Comparison of ENCODE assay signal across 15 cellular contexts in the genomic region with DNA sequence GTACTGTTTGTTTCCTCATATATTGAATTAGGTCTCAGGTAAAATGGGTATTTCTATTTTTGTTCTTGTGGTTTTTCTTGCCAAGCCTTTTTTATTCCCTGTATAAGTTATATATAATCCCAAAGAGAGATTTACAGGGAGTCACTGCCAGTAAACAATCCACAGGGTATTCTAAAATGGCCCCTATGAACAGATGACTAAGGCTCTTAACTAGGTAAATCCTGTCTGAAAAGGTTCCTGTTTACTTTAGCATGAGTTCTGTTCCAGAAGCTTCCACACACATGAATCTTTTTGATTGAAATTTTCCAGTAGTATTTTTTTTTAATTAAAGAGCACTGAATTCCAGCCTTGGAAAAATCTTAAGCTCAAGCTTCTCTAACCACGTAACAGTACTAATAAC.
DNase-seq lines count a peak whose midpoint lies in the region; ATAC-seq, FAIRE-seq and TF ChIP-seq lines count a peak whose summit lies in the region.
"Had no signal": no experiment of that assay in that cellular context is flagged by ENCODE, and none has a peak within 500 bp of the region (broad histone marks: within the 10 kb centered on the region; RNA-seq: fewer than 3 reads in every experiment).

No MANE protein-coding gene starts in this region.

- H3K27ac ChIP-seq in endothelial cell of umbilical vein (ENCODE audit: insufficient read depth, low read depth, low read length) (no peak overlapping the region), right lobe of liver (no peak overlapping the region)
- H3K27ac ChIP-seq: 22Rv1, BLaER1 had no signal

- CTCF ChIA-PET in endothelial cell of umbilical vein (lab: Charles Lee) (no interaction called here), GM10248 (lab: Yijun Ruan, JAX) (no interaction called here), Calu3 (lab: Charles Lee) (no interaction called here)

- no peak overlapping the region for H3K4me2 ChIP-seq in endothelial cell of umbilical vein (ENCODE audit: insufficient read depth, low read length)
- H3K4me2 ChIP-seq: BLaER1, GM23338 had no signal

- TF ChIP-seq POLR2A in endothelial cell of umbilical vein (IDR thresholded peaks at IDR 0.05; ENCODE audit: low read depth, low read length) (no peak), right lobe of liver (IDR thresholded peaks at IDR 0.05) (no peak)

- dilution Hi-C loops in endothelial cell of umbilical vein (cut with MboI; ENCODE audit: extremely low pct_ligation_motif_present, low sequenced_read_pairs): no loop called here

- intact Hi-C loops in endothelial cell of umbilical vein (cut with micrococcal nuclease) (no loop called here), right lobe of liver (cut with DNase I) (no loop called here), Calu3 (cut with micrococcal nuclease; ENCODE audit: unreplicated experiment) (no loop called here)

- H3K27me3 ChIP-seq in endothelial cell of umbilical vein (ENCODE audit: control insufficient read depth in 2 of 2, insufficient read depth in 2 of 2, low read length in 2 of 2): no peaks in the 10 kb centered on the region
- H3K27me3 ChIP-seq in right lobe of liver: no peaks in the 10 kb centered on the region
- H3K27me3 ChIP-seq: BLaER1 had no signal

- no peak for TF ChIP-seq CTCF in endothelial cell of umbilical vein (IDR thresholded peaks at IDR 0.05; ENCODE audit: extremely low read depth in 1 of 2, insufficient read depth in 1 of 2, low read depth in 1 of 2, low read length in 2 of 2)
- no peak for TF ChIP-seq CTCF in right lobe of liver (IDR thresholded peaks at IDR 0.05)
- TF ChIP-seq CTCF in GM10248 (IDR thresholded peaks at IDR 0.05; ENCODE audit: control extremely low read depth, extremely low read depth, low read depth, missing control alignments): no peak
- TF ChIP-seq CTCF in Calu3 (IDR thresholded peaks at IDR 0.05; ENCODE audit: unreplicated experiment): no peak

- ATAC-seq in right lobe of liver: no peak
- ATAC-seq: GM12878, GM23338 had no signal

- DNase-seq in NCI-H82 (lab: John Stamatoyannopoulos, UW): peak; percentile 2
- DNase-seq in NCI-H82 treated with DMSO at 0.1 percent for 48 hours (lab: John Stamatoyannopoulos, UW; ENCODE audit: unreplicated experiment): no peak
- peak; percentile 7 for DNase-seq in amniotic epithelial cell (ENCODE audit: low read depth)
- DNase-seq in endothelial cell of umbilical vein (ENCODE audit: low read depth, low spot score): peak; percentile 4
- no peak for DNase-seq in D341Med (ENCODE audit: low spot score)
- no peak for DNase-seq in right lobe of liver
- DNase-seq in GM10248 (ENCODE audit: extremely low spot score): no peak
- DNase-seq in Calu3: no peak
- DNase-seq: AML-193; CD4-positive, CD25-positive, alpha-beta regulatory T cell; H9 had no signal

- peaks cover 9% of the 10 kb centered on the region for H3K9me3 Mint-ChIP-seq in Calu3 (ENCODE audit: low read depth, unreplicated experiment)

- WGBS in right lobe of liver (ENCODE audit: insufficient coverage, low coverage, low lambda C conversion rate, missing lambda C conversion rate): 48% methylated on average over 1 of the region's 1 CpG

- H3K4me3 ChIP-seq in endothelial cell of umbilical vein (replicated peaks in 1 of 3; ENCODE audit: insufficient read depth in 1 of 3, low read depth in 1 of 3, low read length in 3 of 3): no peak overlapping the region
- H3K4me3 ChIP-seq in right lobe of liver: no peak overlapping the region
- H3K4me3 ChIP-seq: BLaER1, GM12878, GM23338 had no signal

- H3K4me3 Mint-ChIP-seq in Calu3 (ENCODE audit: low read depth, unreplicated experiment): no peak overlapping the region
- H3K4me3 Mint-ChIP-seq: CD4-positive, CD25-positive, alpha-beta regulatory T cell; GM23338; H9 had no signal

- H3K79me2 ChIP-seq in endothelial cell of umbilical vein (ENCODE audit: control insufficient read depth, insufficient read depth, low read length): no peaks in the 10 kb centered on the region

- no peaks in the 10 kb centered on the region for H3K4me1 Mint-ChIP-seq in Calu3 (ENCODE audit: low read depth, unreplicated experiment)

- no peak overlapping the region for H3K9ac ChIP-seq in endothelial cell of umbilical vein (replicated peaks; ENCODE audit: extremely low read depth, insufficient read depth, low read length)
- H3K9ac ChIP-seq: BLaER1 had no signal

- H2AFZ ChIP-seq in endothelial cell of umbilical vein (ENCODE audit: low read depth, low read length): no peak overlapping the region
- H2AFZ ChIP-seq: GM23338 had no signal

- H3K9me1 ChIP-seq in endothelial cell of umbilical vein (replicated peaks; ENCODE audit: control insufficient read depth, extremely low read depth, insufficient read depth, low read length): no peaks in the 10 kb centered on the region

- H3K9me3 ChIP-seq in endothelial cell of umbilical vein (replicated peaks; ENCODE audit: control insufficient read depth, insufficient read depth, low read length): no peaks in the 10 kb centered on the region
- H3K9me3 ChIP-seq in right lobe of liver: no peaks in the 10 kb centered on the region

- H3K27me3 Mint-ChIP-seq in Calu3 (ENCODE audit: unreplicated experiment): no peaks in the 10 kb centered on the region
- H3K27me3 Mint-ChIP-seq: CD4-positive, CD25-positive, alpha-beta regulatory T cell had no signal

- H3K36me3 ChIP-seq in endothelial cell of umbilical vein (ENCODE audit: control insufficient read depth in 2 of 2, extremely low read depth in 1 of 2, insufficient read depth in 2 of 2, low read length in 2 of 2): no peaks in the 10 kb centered on the region
- H3K36me3 ChIP-seq in right lobe of liver: no peaks in the 10 kb centered on the region
- H3K36me3 ChIP-seq: BLaER1 had no signal

- H4K20me1 ChIP-seq in endothelial cell of umbilical vein (replicated peaks; ENCODE audit: control insufficient read depth, extremely low read depth, insufficient read depth, low read length): no peaks in the 10 kb centered on the region
- H4K20me1 ChIP-seq: BLaER1 had no signal

- H3K27ac Mint-ChIP-seq in Calu3 (ENCODE audit: unreplicated experiment): no peak overlapping the region
- H3K27ac Mint-ChIP-seq: CD4-positive, CD25-positive, alpha-beta regulatory T cell; GM23338; H9 had no signal

- H3K4me1 ChIP-seq in endothelial cell of umbilical vein (ENCODE audit: control insufficient read depth, extremely low read depth, insufficient read depth, low read length) (peaks cover 3% of the 10 kb centered on the region), right lobe of liver (no peaks in the 10 kb centered on the region)
- H3K4me1 ChIP-seq: BLaER1 had no signal

- POLR2A ChIA-PET in endothelial cell of umbilical vein (lab: Charles Lee) (no interaction called here), GM10248 (lab: Yijun Ruan, JAX) (no interaction called here)

- FAIRE-seq in endothelial cell of umbilical vein (lab: Jason Lieb, UNC): no peak
- FAIRE-seq: GM12878 had no signal

- H3K36me3 Mint-ChIP-seq in Calu3 (ENCODE audit: insufficient read depth, unreplicated experiment): no peaks in the 10 kb centered on the region
- H3K36me3 Mint-ChIP-seq: CD4-positive, CD25-positive, alpha-beta regulatory T cell had no signal

- BruUV-seq in endothelial cell of umbilical vein (replicated peaks; lab: Mats Ljungman, UMichigan): no TSS peak
- BruUV-seq in Calu3 (replicated peaks; lab: Mats Ljungman, UMichigan): no TSS peak

TF ChIP-seq in endothelial cell of umbilical vein, 7 proteins besides CTCF, POLR2A, EP300 and RAD21:
- TF ChIP-seq GATA2 (IDR thresholded peaks at IDR 0.05; ENCODE audit: insufficient read depth, insufficient read length, low read depth, low read length) (no peak), POLR2AphosphoS5 (IDR thresholded peaks at IDR 0.05; ENCODE audit: insufficient read depth, low read depth, low read length) (no peak), FOS (IDR thresholded peaks at IDR 0.05; ENCODE audit: borderline replicate concordance, insufficient read depth, low read length) (no peak)
- TF ChIP-seq, protein P1, sequence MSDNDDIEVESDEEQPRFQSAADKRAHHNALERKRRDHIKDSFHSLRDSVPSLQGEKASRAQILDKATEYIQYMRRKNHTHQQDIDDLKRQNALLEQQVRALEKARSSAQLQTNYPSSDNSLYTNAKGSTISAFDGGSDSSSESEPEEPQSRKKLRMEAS (IDR thresholded peaks at IDR 0.05; ENCODE audit: insufficient read depth, insufficient read length): no peak

Comparison
In these comparisons a context has a peak if more than half of its experiments do, and no peak if none do; other contexts are left out.
1. DNase-seq: peak in NCI-H82 (single experiment), amniotic epithelial cell (single experiment) and endothelial cell of umbilical vein (single experiment); none in NCI-H82 treated with DMSO at 0.1 percent for 48 hours (single experiment), D341Med (single experiment), right lobe of liver (0 of 3), GM10248 (single experiment) and Calu3 (single experiment).